ENCODE assay signal across 8 cellular contexts in the genomic region with DNA sequence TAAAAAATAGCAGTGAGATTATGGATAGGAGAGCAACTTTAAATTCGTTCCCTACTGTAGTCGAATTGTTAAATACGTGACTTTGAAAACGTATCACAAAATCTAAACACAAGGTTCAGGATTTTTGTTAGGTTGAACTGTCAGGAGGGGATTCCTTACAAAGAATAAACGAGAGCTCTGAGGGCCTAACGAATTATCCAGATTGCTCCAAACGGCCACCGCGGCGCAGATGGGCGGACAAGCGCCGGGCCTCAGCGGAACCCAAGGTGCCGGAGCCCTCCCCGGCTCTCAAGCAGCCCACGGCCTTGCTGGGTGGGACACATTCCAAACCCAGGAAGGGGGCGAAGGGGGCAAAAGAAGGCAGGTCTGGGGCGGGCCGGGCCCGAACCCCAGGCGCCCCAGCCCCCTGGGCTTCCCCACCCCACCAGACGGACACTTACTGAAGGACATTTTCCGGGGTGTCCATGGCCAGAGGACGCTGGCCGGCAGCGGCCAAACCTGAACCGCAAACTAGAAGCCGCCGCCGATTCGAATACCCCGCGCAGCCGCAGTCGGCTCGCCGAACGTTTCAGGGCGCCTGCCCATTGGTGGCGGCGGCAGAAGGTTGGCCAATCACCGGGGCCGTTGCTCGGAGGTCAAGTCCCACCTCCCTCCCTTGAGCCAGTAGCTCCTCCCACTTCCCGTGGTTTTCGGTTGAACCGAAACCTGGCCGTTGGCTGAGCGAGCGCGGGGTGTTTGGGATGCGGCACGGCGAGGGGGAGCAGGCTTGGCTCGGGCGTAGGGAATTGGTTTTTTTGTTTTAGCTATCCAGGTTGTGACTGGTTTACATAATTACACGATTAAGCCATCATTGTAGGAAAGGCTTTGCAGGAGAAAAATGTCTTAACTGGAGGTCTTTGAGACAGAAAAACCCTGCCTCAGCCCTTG. TPM values are rescaled to one million over a fixed set of nuclear protein-coding genes. Genes with fewer than 3 reads are reported as not detected.
A peak's percentile ranks its signal among the peaks of the same experiment; 100 is the strongest.
DNase-seq lines count a peak whose midpoint lies in the region; ATAC-seq lines count a peak whose summit lies in the region.

A gene (minus strand): TSS at position 534 of the 927 bp plus-strand sequence. CDS start 68 bp downstream, at position 466.

- peak; percentile 98 for DNase-seq in Ammon's horn (ENCODE audit: low spot score)
- DNase-seq in GM19238 (ENCODE audit: insufficient read length, low spot score) = peak; percentile 89
- peak; percentile 91 for DNase-seq in NCI-H524 (lab: John Stamatoyannopoulos, UW)
- DNase-seq in activated CD4-positive, alpha-beta T cell treated with anti-CD3 and anti-CD28 coated beads for 36 hours = peak; percentile 98
- peak; percentile 97 for DNase-seq in kidney tubule cell (ENCODE audit: low spot score)
- DNase-seq in stimulated activated CD4-positive, alpha-beta T cell treated with anti-CD3 and anti-CD28 coated beads, Interleukin-1b, Interleukin-23, amount 100 ng/mL, for 24 hours (ENCODE audit: low read depth in 4 of 4, low spot score in 1 of 4) = peak; percentile 85 to 93 (median 90)

- peak within 1 kb of the TSS; percentile 96 for H3K4me3 Mint-ChIP-seq in activated CD4-positive, alpha-beta T cell treated with anti-CD3 and anti-CD28 coated beads for 36 hours

- POLR2A ChIA-PET in activated CD4-positive, alpha-beta T cell treated with anti-CD3 and anti-CD28 coated beads for 36 hours (lab: Charles Lee) = interaction anchor here (0.6 to 0.9 kb wide), 3 partner anchors 169 to 1776 kb away, joined by 4 to 7 read pairs (median 5); no protein-coding TSS in a partner anchor

- peaks cover 30% of the 10 kb centered on the region for H3K4me1 Mint-ChIP-seq in activated CD4-positive, alpha-beta T cell treated with anti-CD3 and anti-CD28 coated beads for 36 hours

- peak within 1 kb of the TSS; percentile 90 for H3K27ac ChIP-seq in cingulate gyrus (ENCODE audit: low read depth, low read length)

- H3K9me3 Mint-ChIP-seq in activated CD4-positive, alpha-beta T cell treated with anti-CD3 and anti-CD28 coated beads for 36 hours (ENCODE audit: low read depth) = no peaks in the 10 kb centered on the region

- peaks cover 4% of the 10 kb centered on the region for H3K27me3 Mint-ChIP-seq in activated CD4-positive, alpha-beta T cell treated with anti-CD3 and anti-CD28 coated beads for 36 hours

- CTCF ChIA-PET in activated CD4-positive, alpha-beta T cell treated with anti-CD3 and anti-CD28 coated beads for 36 hours (lab: Charles Lee) = interaction anchor here (0.6 to 1.8 kb wide), 4 partner anchors 9 to 159 kb away, joined by 3 to 5 read pairs (median 4); no protein-coding TSS in a partner anchor

- intact Hi-C loops in activated CD4-positive, alpha-beta T cell treated with anti-CD3 and anti-CD28 coated beads for 36 hours (cut with DNase I, micrococcal nuclease) = loop anchor here (1.0 to 10.0 kb wide), 6 partner anchors 35 to 473 kb away; a partner anchor contains a TSS

- peak within 1 kb of the TSS; percentile 97 for H3K27ac Mint-ChIP-seq in activated CD4-positive, alpha-beta T cell treated with anti-CD3 and anti-CD28 coated beads for 36 hours

- peak; percentile 71 for ATAC-seq in HG03442 (IDR thresholded peaks at IDR 0.05; ENCODE audit: unreplicated experiment)
- ATAC-seq in activated CD4-positive, alpha-beta T cell treated with anti-CD3 and anti-CD28 coated beads for 36 hours = peak; percentile 99

- peaks cover 28% of the 10 kb centered on the region for H3K36me3 Mint-ChIP-seq in activated CD4-positive, alpha-beta T cell treated with anti-CD3 and anti-CD28 coated beads for 36 hours (ENCODE audit: low read depth)

RNA-seq across cellular contexts. Expression of the gene that starts here (rescaled TPM):
- 100 to 1,000 TPM in 1 of 2 experiments, 10 to 100 TPM in 1; 93.5 to 115 TPM for total RNA-seq in activated CD4-positive, alpha-beta T cell treated with anti-CD3 and anti-CD28 coated beads for 36 hours

Comparison
In these comparisons a context has a peak if more than half of its experiments do, and no peak if none do; other contexts are left out.
1. Peak in every context shown above with its lines: DNase-seq, ATAC-seq and H3K27ac ChIP-seq.